1 cellular context compared by ENCODE assay signal in genomic region chr2:223944704-223945531, GRCh38.
TF ChIP-seq lines count a peak whose summit lies in the region.

TSS of gene WDFY1 (minus strand) at chr2:223945335. CDS start at chr2:223945284, 51 bp downstream.

TF ChIP-seq in HepG2, 621 proteins besides CTCF, POLR2A, EP300 and RAD21 (continued from another document and continues in another):
- TF ChIP-seq ZNF710 (CRISPR knock-in tag; IDR thresholded peaks at IDR 0.05; ENCODE audit: borderline replicate concordance) (peak; percentile 61; the same call in 1 of the 2 replicates), TEAD2 (CRISPR knock-in tag; IDR thresholded peaks at IDR 0.05) (no peak), JUN (CRISPR knock-in tag; IDR thresholded peaks at IDR 0.05) (no peak), CHD2 (IDR thresholded peaks at IDR 0.05; ENCODE audit: low read depth, low read length) (0 out of 2 replicates have a peak, but pooled peaks have one; percentile 27), ZNF337 (CRISPR knock-in tag; IDR thresholded peaks at IDR 0.05; ENCODE audit: borderline replicate concordance, low read depth) (peak; percentile 75; the same call in 1 of the 2 replicates), ZBTB8A (CRISPR knock-in tag; IDR thresholded peaks at IDR 0.05; ENCODE audit: borderline replicate concordance, low read depth) (no peak), ZNF724P (CRISPR knock-in tag; IDR thresholded peaks at IDR 0.05; ENCODE audit: borderline replicate concordance) (peak; percentile 85; the same call in 1 of the 2 replicates), ZNF441 (CRISPR knock-in tag; IDR thresholded peaks at IDR 0.05; ENCODE audit: borderline replicate concordance) (peak; percentile 85), KLF16 (CRISPR knock-in tag; IDR thresholded peaks at IDR 0.05) (peak; percentile 55 to 98; a peak in 2 of 4 replicates), NR2C2 (CRISPR knock-in tag; IDR thresholded peaks at IDR 0.05; ENCODE audit: borderline replicate concordance) (peak; percentile 29; the same call in 1 of the 2 replicates), DZIP1 (CRISPR knock-in tag; IDR thresholded peaks at IDR 0.05) (peak; percentile 88; the same call in 1 of the 2 replicates), EHMT2 (IDR thresholded peaks at IDR 0.05; ENCODE audit: borderline replicate concordance, low read depth, low read length) (no peak), BCL3 (CRISPR knock-in tag; IDR thresholded peaks at IDR 0.05) (peak; percentile 95), ZNF563 (CRISPR knock-in tag; IDR thresholded peaks at IDR 0.05) (peak; percentile 98), ZNF274 (CRISPR knock-in tag; IDR thresholded peaks at IDR 0.05) (no peak; the same call in 1 of the 2 replicates), TAF15 (IDR thresholded peaks at IDR 0.05; ENCODE audit: low read depth, low read length, poor library complexity, severe bottlenecking) (peak; percentile 45), ZBTB7A (CRISPR knock-in tag; IDR thresholded peaks at IDR 0.05) (peak; percentile 95), ZNF3 (CRISPR knock-in tag; IDR thresholded peaks at IDR 0.05) (peak; percentile 80; the same call in 1 of the 2 replicates), RFXANK (CRISPR knock-in tag; IDR thresholded peaks at IDR 0.05) (peak; percentile 92), HOXD1 (CRISPR knock-in tag; IDR thresholded peaks at IDR 0.05) (no peak), HOXA5 (CRISPR knock-in tag; IDR thresholded peaks at IDR 0.05) (peak; percentile 97), ETS1 (CRISPR knock-in tag; IDR thresholded peaks at IDR 0.05) (peak; percentile 78), HNRNPL (IDR thresholded peaks at IDR 0.05; ENCODE audit: low read depth, low read length) (no peak), ZKSCAN5 (CRISPR knock-in tag; IDR thresholded peaks at IDR 0.05) (no peak), CENPBD1 (CRISPR knock-in tag; IDR thresholded peaks at IDR 0.05; ENCODE audit: borderline replicate concordance, low read depth) (peak; percentile 95; the same call in 1 of the 2 replicates), SOX13 (IDR thresholded peaks at IDR 0.05) (no peak), SOX13 (CRISPR knock-in tag; conservative IDR thresholded peaks at IDR 0.05 in 1 of 2, IDR thresholded peaks at IDR 0.05 in 1 of 2) (peak in 1 of 2 experiments; percentile 78; a peak in 2 of 4 replicates), GTF3A (CRISPR knock-in tag; conservative IDR thresholded peaks at IDR 0.05) (no peak), NKX3-1 (CRISPR knock-in tag; IDR thresholded peaks at IDR 0.05) (peak; percentile 88), ZSCAN30 (CRISPR knock-in tag; IDR thresholded peaks at IDR 0.05) (peak; percentile 79; the same call in 1 of the 2 replicates), GATAD1 (CRISPR knock-in tag; IDR thresholded peaks at IDR 0.05) (peak; percentile 86), CHCHD3 (CRISPR knock-in tag; IDR thresholded peaks at IDR 0.05) (peak; percentile 38; the same call in 1 of the 2 replicates), ZNF343 (CRISPR knock-in tag; IDR thresholded peaks at IDR 0.05) (0 out of 2 replicates have a peak, but pooled peaks have one; percentile 33)
- TF ChIP-seq, protein P1, sequence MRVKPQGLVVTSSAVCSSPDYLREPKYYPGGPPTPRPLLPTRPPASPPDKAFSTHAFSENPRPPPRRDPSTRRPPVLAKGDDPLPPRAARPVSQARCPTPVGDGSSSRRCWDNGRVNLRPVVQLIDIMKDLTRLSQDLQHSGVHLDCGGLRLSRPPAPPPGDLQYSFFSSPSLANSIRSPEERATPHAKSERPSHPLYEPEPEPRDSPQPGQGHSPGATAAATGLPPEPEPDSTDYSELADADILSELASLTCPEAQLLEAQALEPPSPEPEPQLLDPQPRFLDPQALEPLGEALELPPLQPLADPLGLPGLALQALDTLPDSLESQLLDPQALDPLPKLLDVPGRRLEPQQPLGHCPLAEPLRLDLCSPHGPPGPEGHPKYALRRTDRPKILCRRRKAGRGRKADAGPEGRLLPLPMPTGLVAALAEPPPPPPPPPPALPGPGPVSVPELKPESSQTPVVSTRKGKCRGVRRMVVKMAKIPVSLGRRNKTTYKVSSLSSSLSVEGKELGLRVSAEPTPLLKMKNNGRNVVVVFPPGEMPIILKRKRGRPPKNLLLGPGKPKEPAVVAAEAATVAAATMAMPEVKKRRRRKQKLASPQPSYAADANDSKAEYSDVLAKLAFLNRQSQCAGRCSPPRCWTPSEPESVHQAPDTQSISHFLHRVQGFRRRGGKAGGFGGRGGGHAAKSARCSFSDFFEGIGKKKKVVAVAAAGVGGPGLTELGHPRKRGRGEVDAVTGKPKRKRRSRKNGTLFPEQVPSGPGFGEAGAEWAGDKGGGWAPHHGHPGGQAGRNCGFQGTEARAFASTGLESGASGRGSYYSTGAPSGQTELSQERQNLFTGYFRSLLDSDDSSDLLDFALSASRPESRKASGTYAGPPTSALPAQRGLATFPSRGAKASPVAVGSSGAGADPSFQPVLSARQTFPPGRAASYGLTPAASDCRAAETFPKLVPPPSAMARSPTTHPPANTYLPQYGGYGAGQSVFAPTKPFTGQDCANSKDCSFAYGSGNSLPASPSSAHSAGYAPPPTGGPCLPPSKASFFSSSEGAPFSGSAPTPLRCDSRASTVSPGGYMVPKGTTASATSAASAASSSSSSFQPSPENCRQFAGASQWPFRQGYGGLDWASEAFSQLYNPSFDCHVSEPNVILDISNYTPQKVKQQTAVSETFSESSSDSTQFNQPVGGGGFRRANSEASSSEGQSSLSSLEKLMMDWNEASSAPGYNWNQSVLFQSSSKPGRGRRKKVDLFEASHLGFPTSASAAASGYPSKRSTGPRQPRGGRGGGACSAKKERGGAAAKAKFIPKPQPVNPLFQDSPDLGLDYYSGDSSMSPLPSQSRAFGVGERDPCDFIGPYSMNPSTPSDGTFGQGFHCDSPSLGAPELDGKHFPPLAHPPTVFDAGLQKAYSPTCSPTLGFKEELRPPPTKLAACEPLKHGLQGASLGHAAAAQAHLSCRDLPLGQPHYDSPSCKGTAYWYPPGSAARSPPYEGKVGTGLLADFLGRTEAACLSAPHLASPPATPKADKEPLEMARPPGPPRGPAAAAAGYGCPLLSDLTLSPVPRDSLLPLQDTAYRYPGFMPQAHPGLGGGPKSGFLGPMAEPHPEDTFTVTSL (CRISPR knock-in tag; IDR thresholded peaks at IDR 0.05; ENCODE audit: borderline replicate concordance) = no peak
- TF ChIP-seq, protein P2, sequence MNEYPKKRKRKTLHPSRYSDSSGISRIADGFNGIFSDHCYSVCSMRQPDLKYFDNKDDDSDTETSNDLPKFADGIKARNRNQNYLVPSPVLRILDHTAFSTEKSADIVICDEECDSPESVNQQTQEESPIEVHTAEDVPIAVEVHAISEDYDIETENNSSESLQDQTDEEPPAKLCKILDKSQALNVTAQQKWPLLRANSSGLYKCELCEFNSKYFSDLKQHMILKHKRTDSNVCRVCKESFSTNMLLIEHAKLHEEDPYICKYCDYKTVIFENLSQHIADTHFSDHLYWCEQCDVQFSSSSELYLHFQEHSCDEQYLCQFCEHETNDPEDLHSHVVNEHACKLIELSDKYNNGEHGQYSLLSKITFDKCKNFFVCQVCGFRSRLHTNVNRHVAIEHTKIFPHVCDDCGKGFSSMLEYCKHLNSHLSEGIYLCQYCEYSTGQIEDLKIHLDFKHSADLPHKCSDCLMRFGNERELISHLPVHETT (CRISPR knock-in tag; conservative IDR thresholded peaks at IDR 0.05) = peak; percentile 88; the same call in 1 of the 2 replicates
- TF ChIP-seq, protein P3, sequence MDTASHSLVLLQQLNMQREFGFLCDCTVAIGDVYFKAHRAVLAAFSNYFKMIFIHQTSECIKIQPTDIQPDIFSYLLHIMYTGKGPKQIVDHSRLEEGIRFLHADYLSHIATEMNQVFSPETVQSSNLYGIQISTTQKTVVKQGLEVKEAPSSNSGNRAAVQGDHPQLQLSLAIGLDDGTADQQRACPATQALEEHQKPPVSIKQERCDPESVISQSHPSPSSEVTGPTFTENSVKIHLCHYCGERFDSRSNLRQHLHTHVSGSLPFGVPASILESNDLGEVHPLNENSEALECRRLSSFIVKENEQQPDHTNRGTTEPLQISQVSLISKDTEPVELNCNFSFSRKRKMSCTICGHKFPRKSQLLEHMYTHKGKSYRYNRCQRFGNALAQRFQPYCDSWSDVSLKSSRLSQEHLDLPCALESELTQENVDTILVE (CRISPR knock-in tag; IDR thresholded peaks at IDR 0.05) = peak; percentile 91
- TF ChIP-seq, protein P4, sequence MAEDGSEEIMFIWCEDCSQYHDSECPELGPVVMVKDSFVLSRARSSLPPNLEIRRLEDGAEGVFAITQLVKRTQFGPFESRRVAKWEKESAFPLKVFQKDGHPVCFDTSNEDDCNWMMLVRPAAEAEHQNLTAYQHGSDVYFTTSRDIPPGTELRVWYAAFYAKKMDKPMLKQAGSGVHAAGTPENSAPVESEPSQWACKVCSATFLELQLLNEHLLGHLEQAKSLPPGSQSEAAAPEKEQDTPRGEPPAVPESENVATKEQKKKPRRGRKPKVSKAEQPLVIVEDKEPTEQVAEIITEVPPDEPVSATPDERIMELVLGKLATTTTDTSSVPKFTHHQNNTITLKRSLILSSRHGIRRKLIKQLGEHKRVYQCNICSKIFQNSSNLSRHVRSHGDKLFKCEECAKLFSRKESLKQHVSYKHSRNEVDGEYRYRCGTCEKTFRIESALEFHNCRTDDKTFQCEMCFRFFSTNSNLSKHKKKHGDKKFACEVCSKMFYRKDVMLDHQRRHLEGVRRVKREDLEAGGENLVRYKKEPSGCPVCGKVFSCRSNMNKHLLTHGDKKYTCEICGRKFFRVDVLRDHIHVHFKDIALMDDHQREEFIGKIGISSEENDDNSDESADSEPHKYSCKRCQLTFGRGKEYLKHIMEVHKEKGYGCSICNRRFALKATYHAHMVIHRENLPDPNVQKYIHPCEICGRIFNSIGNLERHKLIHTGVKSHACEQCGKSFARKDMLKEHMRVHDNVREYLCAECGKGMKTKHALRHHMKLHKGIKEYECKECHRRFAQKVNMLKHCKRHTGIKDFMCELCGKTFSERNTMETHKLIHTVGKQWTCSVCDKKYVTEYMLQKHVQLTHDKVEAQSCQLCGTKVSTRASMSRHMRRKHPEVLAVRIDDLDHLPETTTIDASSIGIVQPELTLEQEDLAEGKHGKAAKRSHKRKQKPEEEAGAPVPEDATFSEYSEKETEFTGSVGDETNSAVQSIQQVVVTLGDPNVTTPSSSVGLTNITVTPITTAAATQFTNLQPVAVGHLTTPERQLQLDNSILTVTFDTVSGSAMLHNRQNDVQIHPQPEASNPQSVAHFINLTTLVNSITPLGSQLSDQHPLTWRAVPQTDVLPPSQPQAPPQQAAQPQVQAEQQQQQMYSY (CRISPR knock-in tag; IDR thresholded peaks at IDR 0.05) = peak; percentile 90
